In genomic region chr5:177311723-177312648, GRCh38 we compare ENCODE assay signal across 8 cellular contexts. TPM values are rescaled to one million over a fixed set of nuclear protein-coding genes. Genes with fewer than 3 reads are reported as not detected.
DNase-seq lines count a peak whose midpoint lies in the region; ATAC-seq and TF ChIP-seq lines count a peak whose summit lies in the region.

A gene with protein sequence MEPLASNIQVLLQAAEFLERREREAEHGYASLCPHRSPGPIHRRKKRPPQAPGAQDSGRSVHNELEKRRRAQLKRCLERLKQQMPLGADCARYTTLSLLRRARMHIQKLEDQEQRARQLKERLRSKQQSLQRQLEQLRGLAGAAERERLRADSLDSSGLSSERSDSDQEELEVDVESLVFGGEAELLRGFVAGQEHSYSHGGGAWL (minus strand): TSS chr5:177311898. CDS start chr5:177311830, 68 bp downstream.

- H3K4me3 ChIP-seq in H7 (ENCODE audit: insufficient read depth, low read depth, low read length) (peak within 1 kb of the TSS; percentile 63), Loucy (ENCODE audit: low read length, poor library complexity, severe bottlenecking) (peak within 1 kb of the TSS; percentile 83), fibroblast of pulmonary artery (replicated peaks; ENCODE audit: low read depth, low read length) (peak within 1 kb of the TSS; percentile 63)

- H3K36me3 Mint-ChIP-seq in nephron progenitor cell (ENCODE audit: low read depth) = peaks cover 9% of the 10 kb centered on the region

- CTCF ChIA-PET in RWPE1 (lab: Yijun Ruan, JAX) = interaction anchor here (0.6 to 3.3 kb wide), 9 partner anchors 10 to 199 kb away, joined by 3 to 12 read pairs (median 4); no protein-coding TSS in a partner anchor

- H3K79me2 ChIP-seq in Loucy (ENCODE audit: insufficient read depth, low read length) = peaks cover 44% of the 10 kb centered on the region

- peaks cover 19% of the 10 kb centered on the region for H4K20me1 ChIP-seq in Loucy (ENCODE audit: insufficient read depth, low read length, poor library complexity, severe bottlenecking)

- H3K27ac ChIP-seq in RWPE1 = peak within 1 kb of the TSS; percentile 84

- H3K27me3 Mint-ChIP-seq in nephron progenitor cell (ENCODE audit: low read depth, poor library complexity) = no peaks in the 10 kb centered on the region

- no peaks in the 10 kb centered on the region for H3K9me2 ChIP-seq in Loucy (replicated peaks; ENCODE audit: low read depth, low read length)

- peaks cover 44% of the 10 kb centered on the region for H3K4me1 Mint-ChIP-seq in nephron progenitor cell

- H3K27me3 ChIP-seq in H7 (ENCODE audit: control insufficient read depth, insufficient read depth, low read length) = no peaks in the 10 kb centered on the region
- no peaks in the 10 kb centered on the region for H3K27me3 ChIP-seq in Loucy (ENCODE audit: insufficient read depth, low read length, poor library complexity, severe bottlenecking)

- no peaks in the 10 kb centered on the region for H3F3A ChIP-seq in Loucy (ENCODE audit: low read depth)

- H3K9ac ChIP-seq in ES-I3 (ENCODE audit: low read depth, low read length) (peak within 1 kb of the TSS; percentile 83), Loucy (ENCODE audit: low read depth, low read length, poor library complexity, severe bottlenecking) (peak within 1 kb of the TSS; percentile 89)

- POLR2A ChIA-PET in RWPE1 (lab: Yijun Ruan, JAX; ENCODE audit: low non-redundant PET) = no interaction called here

- ATAC-seq in stimulated activated naive CD8-positive, alpha-beta T cell treated with anti-CD3 and anti-CD28 coated beads, Interleukin-15, Interleukin-2, amounts not matched to agents 100 U/mL and 50 U/mL, for 24 hours = peak; percentile 86

- H3K36me3 ChIP-seq in ES-I3 (ENCODE audit: insufficient read depth, low read length) = peaks cover under 1% of the 10 kb centered on the region
- no peaks in the 10 kb centered on the region; the same call in 1 of the 2 replicates for H3K36me3 ChIP-seq in H7 (replicated peaks; ENCODE audit: control insufficient read depth, insufficient read depth, low read length)
- H3K36me3 ChIP-seq in Loucy (ENCODE audit: insufficient read depth, low read length) = no peaks in the 10 kb centered on the region; the same call in 1 of the 2 replicates

- H3K9me3 ChIP-seq in ES-I3 (ENCODE audit: control insufficient read depth, insufficient read depth, low read length) = no peaks in the 10 kb centered on the region
- no peaks in the 10 kb centered on the region for H3K9me3 ChIP-seq in Loucy (ENCODE audit: insufficient read depth, low read depth, low read length)

- no peak for TF ChIP-seq CTCF in Loucy (conservative IDR thresholded peaks at IDR 0.05; ENCODE audit: low read length)
- no peak for TF ChIP-seq CTCF in RWPE1 (conservative IDR thresholded peaks at IDR 0.05; ENCODE audit: low read depth)
- TF ChIP-seq CTCF in fibroblast of pulmonary artery (IDR thresholded peaks at IDR 0.05; ENCODE audit: low read length, missing control alignments) = no peak
- TF ChIP-seq CTCF in nephron progenitor cell (IDR thresholded peaks at IDR 0.05) = no peak

- peak within 1 kb of the TSS; percentile 90 for H3K4me2 ChIP-seq in Loucy (ENCODE audit: low read depth, low read length, poor library complexity, severe bottlenecking)

- H3K9me3 Mint-ChIP-seq in nephron progenitor cell = no peaks in the 10 kb centered on the region

- DNase-seq in H7 = peak; percentile 99
- DNase-seq in RWPE1 (ENCODE audit: low spot score) = peak; percentile 99
- DNase-seq in activated T-helper 1 cell treated with anti-CD3 and anti-CD28 coated beads, Interleukin-2, amount 50 U/mL, for 16 hours (ENCODE audit: low read depth in 1 of 2, low spot score in 1 of 2) = peak; percentile 85 to 90
- DNase-seq in fibroblast of pulmonary artery (ENCODE audit: low read depth) = peak; percentile 91
- DNase-seq in nephron progenitor cell = peak; percentile 98
- peak; percentile 98 for DNase-seq in stimulated activated naive CD8-positive, alpha-beta T cell treated with anti-CD3 and anti-CD28 coated beads, Interleukin-15, Interleukin-2, amounts not matched to agents 100 U/mL and 50 U/mL, for 24 hours

- no peaks in the 10 kb centered on the region for H3K4me1 ChIP-seq in ES-I3 (ENCODE audit: insufficient read depth, low read length)
- H3K4me1 ChIP-seq in Loucy (ENCODE audit: insufficient read depth, low read length, poor library complexity, severe bottlenecking) = peaks cover 17% of the 10 kb centered on the region

- peak within 1 kb of the TSS; percentile 64; the same call in 1 of the 2 replicates for H2AFZ ChIP-seq in Loucy (ENCODE audit: low read length)

- peak within 1 kb of the TSS; percentile 81 for H3K27ac Mint-ChIP-seq in nephron progenitor cell

- H3K4me3 Mint-ChIP-seq in nephron progenitor cell = peak within 1 kb of the TSS; percentile 90

RNA-seq across cellular contexts. Expression of the gene that starts here (rescaled TPM):
- total RNA-seq in H7 (2014; rRNA removed; shearing (Covaris generic)) = 26.4 and 27.2 TPM in 2 replicates

Comparison
In these comparisons a context has a peak if more than half of its experiments do, and no peak if none do; other contexts are left out.
1. Peak in every context shown above with its lines: DNase-seq, ATAC-seq, H3K4me3 ChIP-seq and H3K27ac ChIP-seq.